ENCODE assay signal across 1 cellular context in the genomic region with DNA sequence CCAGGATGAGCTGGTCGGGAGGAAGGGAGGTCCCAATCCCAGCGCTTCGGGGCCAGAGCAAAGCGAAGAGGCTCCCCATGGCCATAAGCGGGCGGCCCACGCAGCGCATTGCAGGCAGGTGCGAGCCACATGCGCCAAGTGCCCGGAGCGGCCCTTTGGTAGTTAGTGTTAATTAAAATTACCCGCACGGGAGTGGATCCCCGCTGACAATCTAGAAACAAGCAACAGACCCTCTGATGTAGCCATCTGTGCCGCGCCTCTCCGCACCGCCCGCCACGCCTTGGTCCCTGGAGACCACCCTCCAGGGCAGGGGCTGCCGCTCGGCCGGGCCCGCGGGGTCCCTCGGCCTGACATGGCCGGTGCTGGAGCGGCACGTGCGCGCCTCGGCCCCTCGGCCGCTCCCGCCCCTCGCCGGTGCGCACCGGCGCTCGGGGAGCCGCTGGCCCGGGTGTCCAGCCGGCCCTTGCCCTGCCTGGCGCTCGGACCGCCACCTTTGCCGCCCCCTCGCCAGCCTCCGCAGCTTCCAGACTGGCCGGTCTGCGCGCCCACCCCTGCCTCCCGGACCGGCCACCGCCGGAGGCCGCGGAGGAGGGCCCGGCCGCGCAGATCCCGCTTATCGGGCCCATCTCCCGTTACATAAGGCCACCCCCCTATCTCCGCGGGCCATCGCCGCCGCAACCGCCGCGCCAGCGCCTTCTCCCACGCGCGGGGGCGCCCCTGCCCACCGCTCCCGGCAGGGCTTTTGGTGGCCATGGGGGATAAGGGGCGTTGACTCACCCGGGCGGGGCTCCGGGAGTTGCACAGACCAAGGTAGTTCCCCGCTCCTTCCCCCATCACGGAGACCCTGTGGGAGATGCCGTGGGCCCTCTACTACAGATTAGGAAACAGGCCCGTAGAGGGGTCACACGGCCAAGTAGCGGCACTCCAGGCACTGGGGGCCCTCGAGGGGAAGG.
TF ChIP-seq lines count a peak whose summit lies in the region.

No MANE protein-coding gene starts in this region.

TF ChIP-seq in HepG2, 621 proteins besides CTCF, POLR2A, EP300 and RAD21:
- TF ChIP-seq, protein P1, sequence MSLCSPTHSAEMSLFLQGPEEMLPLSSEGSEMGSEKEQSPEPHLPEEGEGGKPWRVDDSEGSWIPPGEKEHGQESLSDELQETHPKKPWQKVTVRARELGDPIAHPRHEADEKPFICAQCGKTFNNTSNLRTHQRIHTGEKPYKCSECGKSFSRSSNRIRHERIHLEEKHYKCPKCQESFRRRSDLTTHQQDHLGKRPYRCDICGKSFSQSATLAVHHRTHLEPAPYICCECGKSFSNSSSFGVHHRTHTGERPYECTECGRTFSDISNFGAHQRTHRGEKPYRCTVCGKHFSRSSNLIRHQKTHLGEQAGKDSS (CRISPR knock-in tag; IDR thresholded peaks at IDR 0.05; ENCODE audit: borderline replicate concordance, low read depth), result no peak
- TF ChIP-seq SIN3A (IDR thresholded peaks at IDR 0.05; ENCODE audit: borderline replicate concordance, low read depth, low read length) (no peak), IRF2 (CRISPR knock-in tag; IDR thresholded peaks at IDR 0.05) (no peak), KLF16 (CRISPR knock-in tag; IDR thresholded peaks at IDR 0.05) (no peak), ATF7-NPFF (CRISPR knock-in tag; IDR thresholded peaks at IDR 0.05; ENCODE audit: low read depth) (no peak), RFX3 (CRISPR knock-in tag; IDR thresholded peaks at IDR 0.05) (no peak), MTF1 (CRISPR knock-in tag; IDR thresholded peaks at IDR 0.05) (no peak), SRF (IDR thresholded peaks at IDR 0.05; ENCODE audit: low read depth, low read length) (no peak), NPAS2 (CRISPR knock-in tag; IDR thresholded peaks at IDR 0.05; ENCODE audit: borderline replicate concordance) (no peak), MYNN (CRISPR knock-in tag; IDR thresholded peaks at IDR 0.05; ENCODE audit: low read depth) (no peak), PHB2 (IDR thresholded peaks at IDR 0.05; ENCODE audit: partially characterized antibody) (no peak), ZNF629 (CRISPR knock-in tag; conservative IDR thresholded peaks at IDR 0.05) (no peak)
- TF ChIP-seq, protein P2, sequence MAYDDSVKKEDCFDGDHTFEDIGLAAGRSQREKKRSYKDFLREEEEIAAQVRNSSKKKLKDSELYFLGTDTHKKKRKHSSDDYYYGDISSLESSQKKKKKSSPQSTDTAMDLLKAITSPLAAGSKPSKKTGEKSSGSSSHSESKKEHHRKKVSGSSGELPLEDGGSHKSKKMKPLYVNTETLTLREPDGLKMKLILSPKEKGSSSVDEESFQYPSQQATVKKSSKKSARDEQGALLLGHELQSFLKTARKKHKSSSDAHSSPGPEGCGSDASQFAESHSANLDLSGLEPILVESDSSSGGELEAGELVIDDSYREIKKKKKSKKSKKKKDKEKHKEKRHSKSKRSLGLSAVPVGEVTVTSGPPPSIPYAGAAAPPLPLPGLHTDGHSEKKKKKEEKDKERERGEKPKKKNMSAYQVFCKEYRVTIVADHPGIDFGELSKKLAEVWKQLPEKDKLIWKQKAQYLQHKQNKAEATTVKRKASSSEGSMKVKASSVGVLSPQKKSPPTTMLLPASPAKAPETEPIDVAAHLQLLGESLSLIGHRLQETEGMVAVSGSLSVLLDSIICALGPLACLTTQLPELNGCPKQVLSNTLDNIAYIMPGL (CRISPR knock-in tag; IDR thresholded peaks at IDR 0.05; ENCODE audit: borderline replicate concordance in 1 of 2, low read depth in 1 of 2), result no peak
- TF ChIP-seq, protein P3, sequence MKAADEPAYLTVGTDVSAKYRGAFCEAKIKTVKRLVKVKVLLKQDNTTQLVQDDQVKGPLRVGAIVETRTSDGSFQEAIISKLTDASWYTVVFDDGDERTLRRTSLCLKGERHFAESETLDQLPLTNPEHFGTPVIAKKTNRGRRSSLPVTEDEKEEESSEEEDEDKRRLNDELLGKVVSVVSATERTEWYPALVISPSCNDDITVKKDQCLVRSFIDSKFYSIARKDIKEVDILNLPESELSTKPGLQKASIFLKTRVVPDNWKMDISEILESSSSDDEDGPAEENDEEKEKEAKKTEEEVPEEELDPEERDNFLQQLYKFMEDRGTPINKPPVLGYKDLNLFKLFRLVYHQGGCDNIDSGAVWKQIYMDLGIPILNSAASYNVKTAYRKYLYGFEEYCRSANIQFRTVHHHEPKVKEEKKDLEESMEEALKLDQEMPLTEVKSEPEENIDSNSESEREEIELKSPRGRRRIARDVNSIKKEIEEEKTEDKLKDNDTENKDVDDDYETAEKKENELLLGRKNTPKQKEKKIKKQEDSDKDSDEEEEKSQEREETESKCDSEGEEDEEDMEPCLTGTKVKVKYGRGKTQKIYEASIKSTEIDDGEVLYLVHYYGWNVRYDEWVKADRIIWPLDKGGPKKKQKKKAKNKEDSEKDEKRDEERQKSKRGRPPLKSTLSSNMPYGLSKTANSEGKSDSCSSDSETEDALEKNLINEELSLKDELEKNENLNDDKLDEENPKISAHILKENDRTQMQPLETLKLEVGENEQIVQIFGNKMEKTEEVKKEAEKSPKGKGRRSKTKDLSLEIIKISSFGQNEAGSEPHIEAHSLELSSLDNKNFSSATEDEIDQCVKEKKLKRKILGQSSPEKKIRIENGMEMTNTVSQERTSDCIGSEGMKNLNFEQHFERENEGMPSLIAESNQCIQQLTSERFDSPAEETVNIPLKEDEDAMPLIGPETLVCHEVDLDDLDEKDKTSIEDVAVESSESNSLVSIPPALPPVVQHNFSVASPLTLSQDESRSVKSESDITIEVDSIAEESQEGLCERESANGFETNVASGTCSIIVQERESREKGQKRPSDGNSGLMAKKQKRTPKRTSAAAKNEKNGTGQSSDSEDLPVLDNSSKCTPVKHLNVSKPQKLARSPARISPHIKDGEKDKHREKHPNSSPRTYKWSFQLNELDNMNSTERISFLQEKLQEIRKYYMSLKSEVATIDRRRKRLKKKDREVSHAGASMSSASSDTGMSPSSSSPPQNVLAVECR (CRISPR knock-in tag; IDR thresholded peaks at IDR 0.05; ENCODE audit: borderline replicate concordance), result no peak
